8 cellular contexts compared by ENCODE assay signal in genomic region chr10:132360766-132361447, GRCh38. TPM values are rescaled to one million over a fixed set of nuclear protein-coding genes. Genes with fewer than 3 reads are reported as not detected.
DNase-seq lines count a peak whose midpoint lies in the region; ATAC-seq, FAIRE-seq and TF ChIP-seq lines count a peak whose summit lies in the region.

No MANE protein-coding gene starts in this region.

- BruUV-seq in K562 (replicated peaks; lab: Mats Ljungman, UMichigan), result no TSS peak

- no peak overlapping the region for H3K4me2 ChIP-seq in K562 (ENCODE audit: insufficient read depth, low read length)

- H3K79me2 ChIP-seq in K562 (ENCODE audit: control insufficient read depth, insufficient read depth, low read length), result no peaks in the 10 kb centered on the region

- H3K4me3 ChIP-seq in K562 (no peak overlapping the region), right lobe of liver (no peak overlapping the region), upper lobe of right lung (no peak overlapping the region)

- H3K36me3 ChIP-seq in K562 (ENCODE audit: control insufficient read depth, insufficient read depth, low read length), result no peaks in the 10 kb centered on the region
- peaks cover 0 to 2% (median 0%) of the 10 kb centered on the region in 4 donors for H3K36me3 ChIP-seq in right lobe of liver
- H3K36me3 ChIP-seq in upper lobe of right lung, result no peaks in the 10 kb centered on the region

- DNase-seq in CD14-positive monocyte (ENCODE audit: low spot score) (no peak), NCI-H69 (lab: John Stamatoyannopoulos, UW) (peak; percentile 4), K562 (ENCODE audit: extremely low read depth in 1 of 4, low spot score in 3 of 4) (peak; percentile 53 to 66 (median 60)), right lobe of liver (peak in 1 of 3 donors; percentile 54), upper lobe of right lung (peak; percentile 68), GM19239 (ENCODE audit: insufficient read length, low spot score) (no peak), NCI-H2227 (lab: John Stamatoyannopoulos, UW; ENCODE audit: unreplicated experiment) (no peak), COR-L47 (lab: John Stamatoyannopoulos, UW) (no peak)

- POLR2A ChIA-PET in K562 (lab: Yijun Ruan, JAX), result interaction anchor here (0.6 kb wide), 1 partner anchor 209 kb away, joined by 4 read pairs; no protein-coding TSS in a partner anchor

- ATAC-seq in K562, result peak; percentile 96
- peak; percentile 39 to 69 (median 52) for ATAC-seq in right lobe of liver
- ATAC-seq in upper lobe of right lung, result peak; percentile 65

- H3K27ac ChIP-seq in K562 (ENCODE audit: extremely low read depth, low read depth, low read length), result no peak overlapping the region
- H3K27ac ChIP-seq in right lobe of liver, result no peak overlapping the region
- no peak overlapping the region for H3K27ac ChIP-seq in upper lobe of right lung

- H3K27me3 Mint-ChIP-seq in CD14-positive monocyte (ENCODE audit: low read depth in 3 of 3), result peaks cover 0 to 2% (median 0%) of the 10 kb centered on the region in 3 donors

- no peaks in the 10 kb centered on the region for H3K9me1 ChIP-seq in K562 (ENCODE audit: control insufficient read depth, insufficient read depth, low read length)

- H2AFZ ChIP-seq in K562 (ENCODE audit: low read depth, low read length), result no peak overlapping the region

- FAIRE-seq in K562 (lab: Jason Lieb, UNC), result no peak
- FAIRE-seq in GM19239 (lab: Jason Lieb, UNC), result no peak

- no peak overlapping the region for H3K9ac ChIP-seq in K562 (ENCODE audit: insufficient read depth in 1 of 2, low read depth in 2 of 2, low read length in 2 of 2)

- no peak overlapping the region for H3K4me3 Mint-ChIP-seq in CD14-positive monocyte

- CTCF ChIA-PET in K562 (lab: Yijun Ruan, JAX; ENCODE audit: low intra/inter-chr PET ratio), result interaction anchor here (0.7 kb wide), 1 partner anchor 92 kb away, joined by 3 read pairs; no protein-coding TSS in a partner anchor

- no peak for TF ChIP-seq EP300 in K562 (IDR thresholded peaks at IDR 0.05; ENCODE audit: low read length)

- H3K27ac Mint-ChIP-seq in CD14-positive monocyte, result peak overlapping the region in 1 of 7 donors; percentile 30

- peak in 1 of 2 experiments; percentile 32; a peak in 2 of 4 replicates for TF ChIP-seq RAD21 in K562 (CRISPR knock-in tag; conservative IDR thresholded peaks at IDR 0.05 in 1 of 2, IDR thresholded peaks at IDR 0.05 in 1 of 2)

- H4K20me1 ChIP-seq in K562 (replicated peaks; ENCODE audit: control insufficient read depth, insufficient read depth, low read length), result no peaks in the 10 kb centered on the region

- WGBS in K562 (ENCODE audit: insufficient coverage, low coverage, missing lambda C conversion rate), result 28% methylated on average over 16 of the region's 22 CpGs
- WGBS in right lobe of liver (ENCODE audit: insufficient coverage, low coverage, low lambda C conversion rate, missing lambda C conversion rate), result 44% methylated on average over 6 of the region's 22 CpGs

- peaks cover 0 to 13% (median 2%) of the 10 kb centered on the region in 7 donors for H3K9me3 Mint-ChIP-seq in CD14-positive monocyte

- no peak for TF ChIP-seq POLR2A in K562 (conservative IDR thresholded peaks at IDR 0.05)
- TF ChIP-seq POLR2A in right lobe of liver (IDR thresholded peaks at IDR 0.05), result no peak

- H3K9me3 ChIP-seq in K562 (replicated peaks; ENCODE audit: control insufficient read depth, insufficient read depth, low read depth, low read length) (no peaks in the 10 kb centered on the region; the same call in 1 of the 2 replicates), right lobe of liver (no peaks in the 10 kb centered on the region), upper lobe of right lung (no peaks in the 10 kb centered on the region)

- in situ Hi-C loops in K562 (cut with MboI), result no loop called here

- peaks cover 16% of the 10 kb centered on the region for H3K4me1 Mint-ChIP-seq in CD14-positive monocyte

- peaks cover 0 to 11% of the 10 kb centered on the region in 2 experiments; a peak in 1 of 5 replicates for H3K4me1 ChIP-seq in K562 (replicated peaks in 1 of 2; ENCODE audit: control insufficient read depth in 2 of 2, insufficient read depth in 2 of 2, low read length in 2 of 2)
- no peaks in the 10 kb centered on the region for H3K4me1 ChIP-seq in right lobe of liver
- no peaks in the 10 kb centered on the region for H3K4me1 ChIP-seq in upper lobe of right lung

- TF ChIP-seq CTCF in CD14-positive monocyte (IDR thresholded peaks at IDR 0.05) (peak; percentile 81), K562 (IDR thresholded peaks at IDR 0.05 in 2 of 3, conservative IDR thresholded peaks at IDR 0.05 in 1 of 3; ENCODE audit: insufficient read depth in 2 of 3, low read depth in 1 of 3, low read length in 3 of 3) (peak; percentile 61 to 75 (median 68)), right lobe of liver (IDR thresholded peaks at IDR 0.05) (peak; percentile 14 to 55 (median 47)), upper lobe of right lung (IDR thresholded peaks at IDR 0.05) (peak; percentile 62)

- H3K36me3 Mint-ChIP-seq in CD14-positive monocyte, result peaks cover 28 to 37% of the 10 kb centered on the region in 2 donors

- intact Hi-C loops in CD14-positive monocyte (cut with micrococcal nuclease) (no loop called here), K562 (cut with micrococcal nuclease) (no loop called here), right lobe of liver (cut with DNase I) (no loop called here), upper lobe of right lung (cut with DNase I) (no loop called here)

- H3K27me3 ChIP-seq in K562 (ENCODE audit: control insufficient read depth in 2 of 2, insufficient read depth in 2 of 2, low read length in 2 of 2) (peaks cover 0 to under 1% of the 10 kb centered on the region in 2 experiments; a peak in 1 of 5 replicates), right lobe of liver (no peaks in the 10 kb centered on the region), upper lobe of right lung (no peaks in the 10 kb centered on the region)

RNA-seq across cellular contexts. Expression of gene LRRC27, which starts 28.9 kb away (rescaled TPM):
- 1 to 10 TPM; 3.6 TPM for polyA plus RNA-seq in CD14-positive monocyte
- total RNA-seq in K562 (2011; cell fraction: chromatin; rRNA removed; ENCODE audit: low replicate concordance), result 8.1 and 11.5 TPM in 2 replicates
- 4.9 and 5.3 TPM in 2 replicates for total RNA-seq in K562 (2011; cell fraction: nucleolus; rRNA removed)
- 4.6 and 5.2 TPM in 2 replicates for total RNA-seq in K562 (2011; cell fraction: nucleoplasm; rRNA removed)
- total RNA-seq in K562 (2014; rRNA removed), result 1.00 and 2.2 TPM in 2 replicates
- 1.3 and 1.5 TPM in 2 replicates for total RNA-seq in K562 (2014; rRNA removed; fragmentation: Illumina TruSeq; extraction: Trizol)
- total RNA-seq in K562 (2015; rRNA removed; fragmentation: Illumina TruSeq; extraction: Trizol), result 1.2 and 1.3 TPM in 2 replicates
- 2.3 TPM in 2 replicates for total RNA-seq in K562 (2021)
- 2.2 and 2.3 TPM in 2 replicates for polyA plus RNA-seq in K562 (2011; rRNA removed)
- 1.8 and 2.2 TPM in 2 replicates for polyA plus RNA-seq in K562 (2011; cell fraction: cytosol; rRNA removed)
- 7.7 and 13.9 TPM in 2 replicates for polyA plus RNA-seq in K562 (2011; cell fraction: nucleus; rRNA removed)
- 1.8 and 5.9 TPM in 2 replicates for polyA plus RNA-seq in K562 (2012)
- polyA plus RNA-seq in K562 (2014; fragmentation: Illumina TruSeq; extraction: Trizol), result 1.4 and 2.6 TPM in 2 replicates
- polyA plus RNA-seq in K562 (2014; fragmentation: Nextera tagmentation; extraction: Ambion mirVana), result under 1 TPM; 0.10 to 0.38 TPM
- 1.7 and 2.7 TPM in 2 replicates for polyA plus RNA-seq in K562 (2014; rRNA removed)
- polyA minus RNA-seq in K562 (2011; rRNA and poly(A)+ RNA removed), result 0.93 and 1.4 TPM in 2 replicates
- polyA minus RNA-seq in K562 (2011; cell fraction: cytosol; rRNA and poly(A)+ RNA removed), result 0.86 TPM in 1 of 2 replicates, not detected in the other
- polyA minus RNA-seq in K562 (2011; cell fraction: nucleus; rRNA and poly(A)+ RNA removed), result 2.7 and 3.3 TPM in 2 replicates
- total RNA-seq in right lobe of liver, result 1 to 10 TPM; 2.2 to 5.4 (median 3.2) TPM
- 6.3 TPM for total RNA-seq in upper lobe of right lung

RNA-seq across cellular contexts. Expression of gene PWWP2B, which starts 36.1 kb away (rescaled TPM):
- polyA plus RNA-seq in CD14-positive monocyte (1 to 10 TPM; 2.4 to 2.7 TPM), K562 (2011; rRNA removed) (1.2 and 1.7 TPM in 2 replicates), K562 (2014; fragmentation: Illumina TruSeq; extraction: Trizol) (0.24 and 1.2 TPM in 2 replicates), K562 (2014; fragmentation: Nextera tagmentation; extraction: Ambion mirVana) (under 1 TPM in 1 of 2 experiments, not detected in 1; 0.07 TPM), K562 (2014; rRNA removed) (3.3 and 4.3 TPM in 2 replicates)
- total RNA-seq in K562 (2011; cell fraction: chromatin; rRNA removed; ENCODE audit: low replicate concordance), result 1.1 and 5.8 TPM in 2 replicates
- 5.5 and 6.5 TPM in 2 replicates for total RNA-seq in K562 (2011; cell fraction: nucleolus; rRNA removed)
- 3.1 and 3.2 TPM in 2 replicates for total RNA-seq in K562 (2011; cell fraction: nucleoplasm; rRNA removed)
- total RNA-seq in K562 (2014; rRNA removed) (7.5 and 10.4 TPM in 2 replicates), K562 (2014; rRNA removed; fragmentation: Illumina TruSeq; extraction: Trizol) (0.64 and 0.80 TPM in 2 replicates), K562 (2015; rRNA removed; fragmentation: Illumina TruSeq; extraction: Trizol) (2.0 and 2.7 TPM in 2 replicates), K562 (2021) (9.2 and 9.8 TPM in 2 replicates), right lobe of liver (10 to 100 TPM in 1 of 6 experiments, 1 to 10 TPM in 5; 3.0 to 12.2 (median 5.1) TPM), upper lobe of right lung (26.0 TPM)
- 2.3 and 7.4 TPM in 2 replicates for polyA plus RNA-seq in K562 (2011; cell fraction: cytosol; rRNA removed)
- 3.1 and 5.8 TPM in 2 replicates for polyA plus RNA-seq in K562 (2011; cell fraction: nucleus; rRNA removed)
- 3.8 and 4.8 TPM in 2 replicates for polyA plus RNA-seq in K562 (2012)
- 0.57 and 1.3 TPM in 2 replicates for polyA minus RNA-seq in K562 (2011; rRNA and poly(A)+ RNA removed)
- polyA minus RNA-seq in K562 (2011; cell fraction: cytosol; rRNA and poly(A)+ RNA removed), result 2.9 and 4.0 TPM in 2 replicates
- polyA minus RNA-seq in K562 (2011; cell fraction: nucleus; rRNA and poly(A)+ RNA removed), result 2.0 and 2.8 TPM in 2 replicates

RNA-seq across cellular contexts. Expression of gene STK32C, which starts 53.2 kb away (rescaled TPM):
- polyA plus RNA-seq in CD14-positive monocyte, result 10 to 100 TPM; 13.6 to 18.4 TPM
- total RNA-seq in K562 (2011; cell fraction: chromatin; rRNA removed; ENCODE audit: low replicate concordance), result 6.5 and 11.6 TPM in 2 replicates
- 13.8 and 19.2 TPM in 2 replicates for total RNA-seq in K562 (2011; cell fraction: nucleolus; rRNA removed)
- 12.1 and 15.1 TPM in 2 replicates for total RNA-seq in K562 (2011; cell fraction: nucleoplasm; rRNA removed)
- 15.4 and 20.6 TPM in 2 replicates for total RNA-seq in K562 (2014; rRNA removed)
- total RNA-seq in K562 (2014; rRNA removed; fragmentation: Illumina TruSeq; extraction: Trizol), result 4.5 and 5.1 TPM in 2 replicates
- total RNA-seq in K562 (2015; rRNA removed; fragmentation: Illumina TruSeq; extraction: Trizol), result 6.5 and 8.3 TPM in 2 replicates
- total RNA-seq in K562 (2021), result 11.5 and 14.1 TPM in 2 replicates
- 8.2 and 8.9 TPM in 2 replicates for polyA plus RNA-seq in K562 (2011; rRNA removed)
- 5.6 and 6.4 TPM in 2 replicates for polyA plus RNA-seq in K562 (2011; cell fraction: cytosol; rRNA removed)
- polyA plus RNA-seq in K562 (2011; cell fraction: nucleus; rRNA removed), result 12.3 and 14.7 TPM in 2 replicates
- polyA plus RNA-seq in K562 (2012), result 11.5 and 18.9 TPM in 2 replicates
- polyA plus RNA-seq in K562 (2014; fragmentation: Illumina TruSeq; extraction: Trizol), result 4.7 and 9.7 TPM in 2 replicates
- 1 to 10 TPM; 1.5 to 2.4 TPM for polyA plus RNA-seq in K562 (2014; fragmentation: Nextera tagmentation; extraction: Ambion mirVana)
- polyA plus RNA-seq in K562 (2014; rRNA removed), result 18.5 and 20.9 TPM in 2 replicates
- polyA minus RNA-seq in K562 (2011; rRNA and poly(A)+ RNA removed), result 4.0 and 5.7 TPM in 2 replicates
- polyA minus RNA-seq in K562 (2011; cell fraction: cytosol; rRNA and poly(A)+ RNA removed), result 3.5 and 3.9 TPM in 2 replicates
- 8.2 and 8.3 TPM in 2 replicates for polyA minus RNA-seq in K562 (2011; cell fraction: nucleus; rRNA and poly(A)+ RNA removed)
- 1 to 10 TPM; 1.6 to 3.5 (median 2.1) TPM for total RNA-seq in right lobe of liver
- total RNA-seq in upper lobe of right lung, result 13.2 TPM

Comparison
In these comparisons a context has a peak if more than half of its experiments do, and no peak if none do; other contexts are left out.
1. DNase-seq: peak in NCI-H69 (single experiment), K562 (4 of 4) and upper lobe of right lung (single experiment); none in CD14-positive monocyte (single experiment), GM19239 (single experiment), NCI-H2227 (single experiment) and COR-L47 (single experiment).
2. Peak in every context shown above with its lines, with median percentiles within 50 percentile points of each other: CTCF ChIP-seq and ATAC-seq.